24 cellular contexts compared by ENCODE assay signal in genomic region chr6:51479296-51479695, GRCh38.
"Had no signal": no experiment of that assay in that cellular context is flagged by ENCODE, and none has a peak within 500 bp of the region (broad histone marks: within the 10 kb centered on the region; RNA-seq: fewer than 3 reads in every experiment).

No MANE protein-coding gene starts in this region.

- H3K27ac ChIP-seq: epithelial cell of prostate, esophagus muscularis mucosa, gastrocnemius medialis, heart right ventricle, left ventricle myocardium inferior, neutrophil, sigmoid colon, skin epidermis, testis, tibial nerve, upper lobe of right lung, vagina had no signal

- H3K27me3 ChIP-seq: esophagus muscularis mucosa, gastrocnemius medialis, heart right ventricle, neutrophil, sigmoid colon, testis, tibial nerve, upper lobe of right lung, vagina had no signal

- H3K36me3 Mint-ChIP-seq: naive thymus-derived CD4-positive, alpha-beta T cell; stimulated activated naive B cell treated with anti-CD40 and anti-IgM and Interleukin-4, amounts not matched to agents 10 μg/mL and 1 μg/mL and 100 μg/mL, for 72 hours had no signal

- H3K9me3 ChIP-seq: esophagus muscularis mucosa, gastrocnemius medialis, neutrophil, sigmoid colon, testis, tibial nerve, upper lobe of right lung, vagina had no signal

- H3K4me1 Mint-ChIP-seq: naive thymus-derived CD4-positive, alpha-beta T cell; stimulated activated naive B cell treated with anti-CD40 and anti-IgM and Interleukin-4, amounts not matched to agents 10 μg/mL and 1 μg/mL and 100 μg/mL, for 72 hours; stimulated activated naive CD8-positive, alpha-beta T cell treated with anti-CD3 and anti-CD28 coated beads, Interleukin-15, amount 100 ng/mL, for 72 hours had no signal

- DNase-seq: effector memory CD4-positive, alpha-beta T cell; gastrocnemius medialis; heart right ventricle; hypothalamus; islet precursor cell; left ventricle myocardium inferior; mesenchymal stem cell; naive thymus-derived CD4-positive, alpha-beta T cell; posterior cingulate gyrus; sigmoid colon; stimulated activated CD4-positive, alpha-beta T cell treated with anti-CD3 and anti-CD28 coated beads, Interleukin-2, amount 100 ng/mL, for 24 hours; stimulated activated CD4-positive, alpha-beta T cell treated with anti-CD3 and anti-CD28 coated beads, Interleukin-4, amount 100 ng/mL, for 4 hours; stimulated activated naive B cell treated with anti-CD40 and anti-IgM and Interleukin-4, amounts not matched to agents 10 μg/mL and 1 μg/mL and 100 μg/mL, for 72 hours; stimulated activated naive CD8-positive, alpha-beta T cell treated with anti-CD3 and anti-CD28 coated beads, Interleukin-15, amount 100 ng/mL, for 72 hours; testis; upper lobe of right lung had no signal

- H3K4me3 Mint-ChIP-seq: naive thymus-derived CD4-positive, alpha-beta T cell; stimulated activated naive B cell treated with anti-CD40 and anti-IgM and Interleukin-4, amounts not matched to agents 10 μg/mL and 1 μg/mL and 100 μg/mL, for 72 hours; stimulated activated naive CD8-positive, alpha-beta T cell treated with anti-CD3 and anti-CD28 coated beads, Interleukin-15, amount 100 ng/mL, for 72 hours had no signal

- H3K36me3 ChIP-seq: esophagus muscularis mucosa, gastrocnemius medialis, heart right ventricle, left ventricle myocardium inferior, neutrophil, sigmoid colon, tibial nerve, upper lobe of right lung, vagina had no signal

- H3K4me3 ChIP-seq: esophagus muscularis mucosa, gastrocnemius medialis, heart right ventricle, left ventricle myocardium inferior, lung, sigmoid colon, skin epidermis, testis, tibial nerve, upper lobe of right lung, vagina had no signal

- ATAC-seq: gastrocnemius medialis; heart right ventricle; naive thymus-derived CD4-positive, alpha-beta T cell; stimulated activated naive B cell treated with anti-CD40 and anti-IgM and Interleukin-4, amounts not matched to agents 10 μg/mL and 1 μg/mL and 100 μg/mL, for 72 hours; stimulated activated naive CD8-positive, alpha-beta T cell treated with anti-CD3 and anti-CD28 coated beads, Interleukin-15, amount 100 ng/mL, for 72 hours; upper lobe of right lung had no signal

- H3K27me3 Mint-ChIP-seq: naive thymus-derived CD4-positive, alpha-beta T cell; stimulated activated naive B cell treated with anti-CD40 and anti-IgM and Interleukin-4, amounts not matched to agents 10 μg/mL and 1 μg/mL and 100 μg/mL, for 72 hours; stimulated activated naive CD8-positive, alpha-beta T cell treated with anti-CD3 and anti-CD28 coated beads, Interleukin-15, amount 100 ng/mL, for 72 hours had no signal

- FAIRE-seq: endometrium had no signal

- H3K4me1 ChIP-seq: esophagus muscularis mucosa, gastrocnemius medialis, heart right ventricle, left ventricle myocardium inferior, sigmoid colon, testis, tibial nerve, upper lobe of right lung, vagina had no signal

- H3K27ac Mint-ChIP-seq: naive thymus-derived CD4-positive, alpha-beta T cell; stimulated activated naive B cell treated with anti-CD40 and anti-IgM and Interleukin-4, amounts not matched to agents 10 μg/mL and 1 μg/mL and 100 μg/mL, for 72 hours; stimulated activated naive CD8-positive, alpha-beta T cell treated with anti-CD3 and anti-CD28 coated beads, Interleukin-15, amount 100 ng/mL, for 72 hours had no signal
